ENCODE assay signal across 8 cellular contexts in genomic region chr1:204152310-204153044, GRCh38. TPM values are rescaled to one million over a fixed set of nuclear protein-coding genes. Genes with fewer than 3 reads are reported as not detected.
DNase-seq lines count a peak whose midpoint lies in the region; ATAC-seq and TF ChIP-seq lines count a peak whose summit lies in the region.

No MANE protein-coding gene starts in this region.

- H3K9me3 ChIP-seq in Caco-2 (no peaks in the 10 kb centered on the region), SK-N-MC (ENCODE audit: low read depth, low read length) (no peaks in the 10 kb centered on the region), trophoblast cell (ENCODE audit: insufficient read depth, low read depth, low read length) (peaks cover 5% of the 10 kb centered on the region)

- CTCF ChIA-PET in Caco-2 (lab: Charles Lee): interaction anchor here (0.6 to 1.1 kb wide), 4 partner anchors 10 to 294 kb away, joined by 3 to 13 read pairs (median 8); partner anchors contain the start of gene GOLT1A

- no peaks in the 10 kb centered on the region for H3K27me3 ChIP-seq in Caco-2 (replicated peaks; ENCODE audit: control insufficient read depth, insufficient read depth, low read length)
- H3K27me3 ChIP-seq in trophoblast cell (ENCODE audit: insufficient read depth, low read length): no peaks in the 10 kb centered on the region

- WGBS in trophoblast cell (ENCODE audit: extremely low coverage, insufficient coverage, insufficient read length): no CpG with 5 or more reads among the region's 25 CpGs

- H3K9me3 Mint-ChIP-seq in Caco-2 (ENCODE audit: unreplicated experiment): no peaks in the 10 kb centered on the region

- H3K27ac ChIP-seq in SK-N-MC (no peak overlapping the region), trophoblast cell (ENCODE audit: low read depth, low read length) (no peak overlapping the region)

- POLR2A ChIA-PET in Caco-2 (lab: Charles Lee): interaction anchor here (0.6 to 1.5 kb wide), 2 partner anchors 11 to 62 kb away, joined by 3 to 5 read pairs; partner anchors contain the start of gene GOLT1A

- H3K27me3 Mint-ChIP-seq in Caco-2 (ENCODE audit: insufficient read depth, unreplicated experiment): no peaks in the 10 kb centered on the region

- H3K14ac ChIP-seq in trophoblast cell (ENCODE audit: low read length): no peak overlapping the region

- H3K9ac ChIP-seq in SK-N-MC (ENCODE audit: insufficient read length) (peak overlapping the region; percentile 73), trophoblast cell (ENCODE audit: low read length) (peak overlapping the region; percentile 67)

- no peak overlapping the region for H2BK5ac ChIP-seq in trophoblast cell (ENCODE audit: low read depth, low read length, poor library complexity)

- H3K4me1 ChIP-seq in Caco-2 (peaks cover 6% of the 10 kb centered on the region), trophoblast cell (ENCODE audit: control insufficient read depth in 1 of 2, insufficient read depth in 2 of 2, low read length in 2 of 2) (peaks cover 4 to 8% of the 10 kb centered on the region in 2 experiments)

- peak overlapping the region; percentile 71 for H3K4me3 Mint-ChIP-seq in Caco-2 (ENCODE audit: unreplicated experiment)

- H3K4me2 ChIP-seq in trophoblast cell (ENCODE audit: low read length): peak overlapping the region; percentile 93

- DNase-seq in Caco-2 (no peak), SK-N-MC (ENCODE audit: low read depth, low spot score) (no peak), fibroblast of the aortic adventitia (ENCODE audit: low read depth) (no peak), trophoblast cell (no peak), NCI-H1436 (lab: John Stamatoyannopoulos, UW) (no peak), SW 1271 (lab: John Stamatoyannopoulos, UW) (no peak)

- no peak for ATAC-seq in HG03571 (IDR thresholded peaks at IDR 0.05; ENCODE audit: unreplicated experiment)
- no peak for ATAC-seq in HG03159 (IDR thresholded peaks at IDR 0.05; ENCODE audit: unreplicated experiment)

- H3K4me3 ChIP-seq in Caco-2 (ENCODE audit: low read depth, low read length) (peak overlapping the region; percentile 59), SK-N-MC (peak overlapping the region; percentile 85), fibroblast of the aortic adventitia (ENCODE audit: low read depth, low read length) (peak overlapping the region; percentile 68), trophoblast cell (ENCODE audit: low read depth, low read length) (peak overlapping the region; percentile 80)

- H2BK12ac ChIP-seq in trophoblast cell (ENCODE audit: low read length): no peak overlapping the region

- no peak overlapping the region for H2AK5ac ChIP-seq in trophoblast cell (ENCODE audit: low read length)

- no peak overlapping the region for H2BK120ac ChIP-seq in trophoblast cell (ENCODE audit: insufficient read depth, low read length, poor library complexity)

- H3K18ac ChIP-seq in trophoblast cell (ENCODE audit: low read length): peak overlapping the region; percentile 22

- peak overlapping the region; percentile 36 for H4K91ac ChIP-seq in trophoblast cell (ENCODE audit: low read depth, low read length)

- peak overlapping the region; percentile 80 for H4K8ac ChIP-seq in trophoblast cell (ENCODE audit: low read depth, low read length)

- H3K4me1 Mint-ChIP-seq in Caco-2 (ENCODE audit: low read depth, unreplicated experiment): no peaks in the 10 kb centered on the region

- H2AFZ ChIP-seq in trophoblast cell (ENCODE audit: insufficient read depth, low read length, poor library complexity): peak overlapping the region; percentile 80

- H3K4ac ChIP-seq in trophoblast cell (ENCODE audit: low read depth, low read length): no peak overlapping the region

- TF ChIP-seq CTCF in Caco-2 (IDR thresholded peaks at IDR 0.05; ENCODE audit: insufficient read depth in 1 of 2, low read depth in 1 of 2, low read length in 1 of 2, severe bottlenecking in 1 of 2, unreplicated experiment in 1 of 2) (no peak), fibroblast of the aortic adventitia (IDR thresholded peaks at IDR 0.05; ENCODE audit: insufficient read depth, low read length) (no peak)

- no peak overlapping the region for H3K23ac ChIP-seq in trophoblast cell (ENCODE audit: low read length)

- H3K36me3 ChIP-seq in Caco-2 (ENCODE audit: control insufficient read depth, insufficient read depth, low read length) (no peaks in the 10 kb centered on the region; the same call in 1 of the 2 replicates), SK-N-MC (ENCODE audit: insufficient read depth, low read length) (no peaks in the 10 kb centered on the region), trophoblast cell (ENCODE audit: control insufficient read depth in 1 of 2, insufficient read depth in 2 of 2, low read length in 2 of 2) (no peaks in the 10 kb centered on the region)

- peak overlapping the region; percentile 39 for H4K12ac ChIP-seq in trophoblast cell (ENCODE audit: low read depth, low read length)

- peaks cover 3% of the 10 kb centered on the region for H3K79me2 ChIP-seq in trophoblast cell (ENCODE audit: control insufficient read depth, insufficient read depth, low read length, poor library complexity)

- no TSS peak for BruUV-seq in Caco-2 (replicated peaks; lab: Mats Ljungman, UMichigan)

- H3K27ac Mint-ChIP-seq in Caco-2 (ENCODE audit: unreplicated experiment): no peak overlapping the region

- H3K79me1 ChIP-seq in trophoblast cell (ENCODE audit: low read length): peaks cover 8% of the 10 kb centered on the region

- H3K36me3 Mint-ChIP-seq in Caco-2 (ENCODE audit: insufficient read depth, unreplicated experiment): no peaks in the 10 kb centered on the region

- intact Hi-C loops in Caco-2 (cut with micrococcal nuclease; ENCODE audit: unreplicated experiment): no loop called here

RNA-seq across cellular contexts. Expression of gene ETNK2, which starts 0.6 kb away (rescaled TPM):
- total RNA-seq in Caco-2 (2022) (16.2 and 21.9 TPM in 2 replicates), fibroblast of the aortic adventitia (ENCODE audit: low replicate concordance) (2.6 and 6.4 TPM in 2 replicates)
- 7.7 and 8.1 TPM in 2 replicates for polyA plus RNA-seq in trophoblast cell (2013)

RNA-seq across cellular contexts. Expression of gene REN, which starts 13.7 kb away (rescaled TPM):
- total RNA-seq in Caco-2 (2022): not detected in 2 replicates
- not detected in 2 replicates for total RNA-seq in fibroblast of the aortic adventitia (ENCODE audit: low replicate concordance)
- 0.04 TPM in 1 of 2 replicates, not detected in the other for polyA plus RNA-seq in trophoblast cell (2013)

RNA-seq across cellular contexts. Expression of gene KISS1, which starts 43.8 kb away (rescaled TPM):
- total RNA-seq in Caco-2 (2022) (2.9 and 3.3 TPM in 2 replicates), fibroblast of the aortic adventitia (ENCODE audit: low replicate concordance) (not detected in 2 replicates)
- polyA plus RNA-seq in trophoblast cell (2013): 0.08 TPM in 1 of 2 replicates, not detected in the other
